In genomic region chr2:147030966-147031760, GRCh38 we compare ENCODE assay signal across 1 cellular context.
TF ChIP-seq lines count a peak whose summit lies in the region.

No MANE protein-coding gene starts in this region.

TF ChIP-seq in GM12878, 131 proteins besides CTCF, POLR2A, EP300 and RAD21:
- TF ChIP-seq PRDM15 (CRISPR knock-in tag; IDR thresholded peaks at IDR 0.05) (no peak), NKRF (conservative IDR thresholded peaks at IDR 0.05) (no peak), FOXM1 (IDR thresholded peaks at IDR 0.05; ENCODE audit: low read depth, low read length) (no peak), TCF3 (IDR thresholded peaks at IDR 0.05; ENCODE audit: borderline replicate concordance, insufficient read depth, low read depth, low read length) (no peak), ETV6 (conservative IDR thresholded peaks at IDR 0.05 in 1 of 2, IDR thresholded peaks at IDR 0.05 in 1 of 2; ENCODE audit: borderline replicate concordance in 1 of 2, low read depth in 1 of 2) (no peak), E4F1 (IDR thresholded peaks at IDR 0.05; ENCODE audit: borderline replicate concordance, partially characterized antibody) (no peak), NRF1 (conservative IDR thresholded peaks at IDR 0.05; ENCODE audit: low read depth, low read length) (no peak), KAT2A (conservative IDR thresholded peaks at IDR 0.05; ENCODE audit: control insufficient read depth, low read depth, low read length) (no peak), MTA2 (IDR thresholded peaks at IDR 0.05; ENCODE audit: low read depth) (no peak), RFX5 (IDR thresholded peaks at IDR 0.05; ENCODE audit: low read depth, low read length) (no peak), HSF1 (IDR thresholded peaks at IDR 0.05; ENCODE audit: low read depth, low read length) (no peak), ZNF217 (IDR thresholded peaks at IDR 0.05) (no peak), ASH2L (IDR thresholded peaks at IDR 0.05; ENCODE audit: borderline replicate concordance, low read depth) (no peak), RB1 (IDR thresholded peaks at IDR 0.05; ENCODE audit: borderline replicate concordance) (no peak), MYC (IDR thresholded peaks at IDR 0.05; ENCODE audit: insufficient read depth, insufficient read length, insufficient replicate concordance, low read length, severe bottlenecking) (no peak)
- TF ChIP-seq, protein P1, sequence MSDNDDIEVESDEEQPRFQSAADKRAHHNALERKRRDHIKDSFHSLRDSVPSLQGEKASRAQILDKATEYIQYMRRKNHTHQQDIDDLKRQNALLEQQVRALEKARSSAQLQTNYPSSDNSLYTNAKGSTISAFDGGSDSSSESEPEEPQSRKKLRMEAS (IDR thresholded peaks at IDR 0.05; ENCODE audit: low read depth, low read length): no peak
- TF ChIP-seq, protein P2, sequence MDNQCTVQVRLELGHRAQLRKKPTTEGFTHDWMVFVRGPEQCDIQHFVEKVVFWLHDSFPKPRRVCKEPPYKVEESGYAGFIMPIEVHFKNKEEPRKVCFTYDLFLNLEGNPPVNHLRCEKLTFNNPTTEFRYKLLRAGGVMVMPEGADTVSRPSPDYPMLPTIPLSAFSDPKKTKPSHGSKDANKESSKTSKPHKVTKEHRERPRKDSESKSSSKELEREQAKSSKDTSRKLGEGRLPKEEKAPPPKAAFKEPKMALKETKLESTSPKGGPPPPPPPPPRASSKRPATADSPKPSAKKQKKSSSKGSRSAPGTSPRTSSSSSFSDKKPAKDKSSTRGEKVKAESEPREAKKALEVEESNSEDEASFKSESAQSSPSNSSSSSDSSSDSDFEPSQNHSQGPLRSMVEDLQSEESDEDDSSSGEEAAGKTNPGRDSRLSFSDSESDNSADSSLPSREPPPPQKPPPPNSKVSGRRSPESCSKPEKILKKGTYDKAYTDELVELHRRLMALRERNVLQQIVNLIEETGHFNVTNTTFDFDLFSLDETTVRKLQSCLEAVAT (IDR thresholded peaks at IDR 0.05): no peak
